ENCODE assay signal across 22 cellular contexts in genomic region chr3:51146781-51147180, GRCh38.
"Had no signal": no experiment of that assay in that cellular context is flagged by ENCODE, and none has a peak within 500 bp of the region (broad histone marks: within the 10 kb centered on the region; RNA-seq: fewer than 3 reads in every experiment).

No MANE protein-coding gene starts in this region.

- H3K27me3 ChIP-seq: colonic mucosa, dorsolateral prefrontal cortex, esophagus muscularis mucosa, esophagus squamous epithelium, foreskin keratinocyte, gastrocnemius medialis, gastroesophageal sphincter, heart left ventricle, heart right ventricle had no signal

- H3K36me3 ChIP-seq: colonic mucosa, esophagus muscularis mucosa, esophagus squamous epithelium, gastrocnemius medialis, gastroesophageal sphincter, heart left ventricle, heart right ventricle had no signal

- H3K9me3 ChIP-seq: colonic mucosa, esophagus muscularis mucosa, esophagus squamous epithelium, gastrocnemius medialis, gastroesophageal sphincter had no signal

- H3K27ac ChIP-seq: colonic mucosa, coronary artery, epithelial cell of prostate, esophagus muscularis mucosa, esophagus squamous epithelium, foreskin keratinocyte, gastrocnemius medialis, gastroesophageal sphincter, heart left ventricle, heart right ventricle had no signal

- H3K4me1 ChIP-seq: colonic mucosa, esophagus muscularis mucosa, esophagus squamous epithelium, foreskin keratinocyte, gastrocnemius medialis, gastroesophageal sphincter, heart left ventricle, heart right ventricle had no signal

- H3K4me3 ChIP-seq: colonic mucosa, coronary artery, dorsolateral prefrontal cortex, esophagus muscularis mucosa, esophagus squamous epithelium, gastrocnemius medialis, gastroesophageal sphincter, heart left ventricle, heart right ventricle had no signal

- DNase-seq: colonic mucosa; cortex of kidney; dermis blood vessel endothelial cell; effector CD4-positive, alpha-beta T cell; effector CD8-positive, alpha-beta T cell; effector memory CD8-positive, alpha-beta T cell; endodermal cell; erythroblast; esophagus squamous epithelium; foreskin fibroblast; foreskin keratinocyte; foreskin melanocyte; gastrocnemius medialis; glutamatergic neuron; head of caudate nucleus; heart left ventricle; heart right ventricle had no signal
